Comparison of ENCODE assay signal across 2 cellular contexts in the genomic region with DNA sequence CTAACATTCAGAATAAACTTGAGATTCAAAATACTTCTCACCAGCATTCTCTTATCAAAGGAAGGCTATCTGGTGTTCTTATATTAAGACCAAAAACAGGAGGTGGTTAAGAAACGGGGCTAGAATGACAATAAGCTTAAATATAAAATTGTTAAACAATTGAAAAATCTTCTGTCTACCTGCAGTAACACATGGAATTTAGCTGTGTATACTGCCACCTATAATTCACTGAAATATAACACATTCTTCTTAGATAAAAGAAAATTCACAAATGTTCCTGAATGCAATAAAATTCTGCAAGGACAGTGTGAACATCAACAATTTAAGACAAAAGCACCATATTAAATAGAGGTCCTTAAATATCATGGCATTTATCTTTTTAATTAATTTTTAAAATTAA.
TF ChIP-seq lines count a peak whose summit lies in the region.

No MANE protein-coding gene starts in this region.

TF ChIP-seq in SK-N-SH, 30 proteins besides CTCF, POLR2A, EP300 and RAD21:
- TF ChIP-seq SIN3A (IDR thresholded peaks at IDR 0.05; ENCODE audit: borderline replicate concordance, low read depth, low read length) (no peak), MEF2A (IDR thresholded peaks at IDR 0.05; ENCODE audit: borderline replicate concordance, low read depth) (no peak), TEAD4 (IDR thresholded peaks at IDR 0.05; ENCODE audit: borderline replicate concordance, insufficient read depth) (no peak), TAF1 (IDR thresholded peaks at IDR 0.05; ENCODE audit: borderline replicate concordance, low read depth, low read length) (no peak), NRF1 (IDR thresholded peaks at IDR 0.05; ENCODE audit: low read depth, low read length) (no peak), FOSL2 (IDR thresholded peaks at IDR 0.05; ENCODE audit: borderline replicate concordance, low read depth) (no peak), RCOR1 (IDR thresholded peaks at IDR 0.05; ENCODE audit: low read length) (no peak), CHD2 (IDR thresholded peaks at IDR 0.05; ENCODE audit: low read length, partially characterized antibody) (no peak)
- TF ChIP-seq, protein P1, sequence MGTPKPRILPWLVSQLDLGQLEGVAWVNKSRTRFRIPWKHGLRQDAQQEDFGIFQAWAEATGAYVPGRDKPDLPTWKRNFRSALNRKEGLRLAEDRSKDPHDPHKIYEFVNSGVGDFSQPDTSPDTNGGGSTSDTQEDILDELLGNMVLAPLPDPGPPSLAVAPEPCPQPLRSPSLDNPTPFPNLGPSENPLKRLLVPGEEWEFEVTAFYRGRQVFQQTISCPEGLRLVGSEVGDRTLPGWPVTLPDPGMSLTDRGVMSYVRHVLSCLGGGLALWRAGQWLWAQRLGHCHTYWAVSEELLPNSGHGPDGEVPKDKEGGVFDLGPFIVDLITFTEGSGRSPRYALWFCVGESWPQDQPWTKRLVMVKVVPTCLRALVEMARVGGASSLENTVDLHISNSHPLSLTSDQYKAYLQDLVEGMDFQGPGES (IDR thresholded peaks at IDR 0.05; ENCODE audit: low read depth, low read length), result no peak

TF ChIP-seq in SK-N-SH treated with all-trans-retinoic acid at 6 μM for 48 hours, 23 proteins besides CTCF, POLR2A, EP300 and RAD21:
- no peak for TF ChIP-seq ZNF70 (CRISPR knock-in tag; IDR thresholded peaks at IDR 0.05)
